Comparison of ENCODE assay signal across 33 cellular contexts in the genomic region with DNA sequence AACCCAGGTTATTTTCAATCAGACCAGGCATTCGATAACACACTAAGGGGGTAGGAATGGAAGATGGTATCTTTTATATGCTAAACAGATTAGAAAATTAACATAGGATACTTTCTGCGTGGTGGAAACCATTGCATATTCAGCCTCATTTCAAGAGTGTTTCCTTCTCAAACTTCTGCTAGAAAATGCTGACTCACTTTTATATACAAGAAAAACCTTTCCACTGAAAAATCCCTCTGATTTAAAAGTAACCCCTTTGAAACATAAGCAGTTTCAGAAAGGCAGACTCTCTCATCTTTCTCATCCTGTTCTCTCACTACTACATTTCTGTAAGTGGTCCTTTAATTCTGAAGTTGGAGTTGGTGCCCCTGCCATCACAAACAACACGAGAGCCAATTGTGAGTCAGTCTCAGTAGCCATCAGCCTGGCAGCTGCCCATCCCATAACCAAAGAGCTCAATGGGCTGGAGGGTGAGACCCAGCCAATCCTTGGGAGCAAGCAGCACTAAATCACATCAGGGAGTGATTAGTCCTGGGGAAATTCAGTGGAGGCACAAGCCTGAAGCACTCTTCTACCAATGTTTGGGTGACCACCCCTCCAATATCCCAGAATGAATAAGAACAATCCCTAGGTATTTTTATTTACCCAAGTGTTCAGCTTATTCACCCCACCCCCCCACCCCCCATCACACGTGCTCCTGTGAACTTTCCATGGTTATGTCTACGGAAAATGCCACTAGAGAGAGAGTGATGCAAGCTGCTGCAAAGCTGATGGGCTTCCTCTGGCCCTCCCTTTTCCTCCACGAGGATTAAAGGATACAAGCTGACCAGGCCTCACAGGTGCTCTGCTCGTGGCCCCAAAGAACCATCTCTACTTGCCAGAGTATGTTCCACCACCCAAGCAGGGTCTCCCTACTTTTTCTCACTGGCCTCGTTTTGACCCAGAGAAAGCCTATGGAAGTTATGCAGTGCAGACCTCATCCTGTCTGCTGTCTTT.
DNase-seq lines count a peak whose midpoint lies in the region; ATAC-seq and TF ChIP-seq lines count a peak whose summit lies in the region.
"Had no signal": no experiment of that assay in that cellular context is flagged by ENCODE, and none has a peak within 500 bp of the region (broad histone marks: within the 10 kb centered on the region; RNA-seq: fewer than 3 reads in every experiment).

No MANE protein-coding gene starts in this region.

- no peaks in the 10 kb centered on the region for H3K4me1 Mint-ChIP-seq in neural crest cell
- H3K4me1 Mint-ChIP-seq: activated naive CD8-positive, alpha-beta T cell treated with anti-CD3 and anti-CD28 coated beads for 36 hours had no signal

- H3F3A ChIP-seq in GM23248 (ENCODE audit: insufficient read depth), result no peaks in the 10 kb centered on the region

- H3K27me3 Mint-ChIP-seq in neural crest cell (ENCODE audit: low read depth), result no peaks in the 10 kb centered on the region
- H3K27me3 Mint-ChIP-seq: activated naive CD8-positive, alpha-beta T cell treated with anti-CD3 and anti-CD28 coated beads for 36 hours; naive B cell had no signal

- ATAC-seq in psoas muscle, result no peak
- no peak for ATAC-seq in HG02588 (IDR thresholded peaks at IDR 0.05; ENCODE audit: unreplicated experiment)
- ATAC-seq: GM23338 had no signal

- no peak overlapping the region for H3K4me2 ChIP-seq in GM23248 (ENCODE audit: unreplicated experiment)
- H3K4me2 ChIP-seq: GM23338 had no signal

- DNase-seq in GM23248, result peak; percentile 16
- DNase-seq in MG63, result peak; percentile 86
- DNase-seq in astrocyte of the hippocampus (ENCODE audit: low read depth, low spot score), result peak; percentile 72
- DNase-seq in neural crest cell (ENCODE audit: low read depth, low spot score), result no peak
- no peak for DNase-seq in G401 (ENCODE audit: low spot score)
- no peak for DNase-seq in psoas muscle
- DNase-seq in stimulated activated CD4-positive, alpha-beta T cell treated with anti-CD3 and anti-CD28 coated beads, Interleukin-1b, Interleukin-23, amount 100 ng/mL, for 48 hours, result no peak
- DNase-seq: activated CD4-positive, alpha-beta T cell treated with anti-CD3 and anti-CD28 coated beads for 48 hours; activated effector memory CD4-positive, alpha-beta T cell treated with Interleukin-2 at 50 U/mL for 16 hours; activated naive CD8-positive, alpha-beta T cell treated with anti-CD3 and anti-CD28 coated beads for 36 hours; activated T-cell treated with anti-CD3 and anti-CD28 coated beads, Interleukin-2, amount 50 U/mL, for 1 hour; C1 segment of cervical spinal cord; Caco-2; cortex of kidney; DMS79 treated with DMSO at 0.1 percent for 48 hours; erythroblast; GF-D8; kidney glomerular epithelial cell; naive B cell; NCI-H1436; NCI-H2081; NCI-H226; NCI-H774; occipital lobe; SJCRH30; stimulated activated naive CD4-positive, alpha-beta T cell; SW 1271; T-helper 9 cell; WERI-Rb-1 had no signal

- intact Hi-C loops in psoas muscle (cut with DNase I), result no loop called here

- TF ChIP-seq CTCF in neural crest cell (conservative IDR thresholded peaks at IDR 0.05), result no peak
- TF ChIP-seq CTCF in psoas muscle (IDR thresholded peaks at IDR 0.05), result no peak

- no peak overlapping the region for H3K4me3 Mint-ChIP-seq in neural crest cell
- H3K4me3 Mint-ChIP-seq: activated naive CD8-positive, alpha-beta T cell treated with anti-CD3 and anti-CD28 coated beads for 36 hours; GM23338; mesothelial cell of epicardium; naive B cell had no signal

- no peaks in the 10 kb centered on the region for H3K27me3 ChIP-seq in GM23248 (replicated peaks; ENCODE audit: insufficient read depth)
- H3K27me3 ChIP-seq in MG63, result no peaks in the 10 kb centered on the region
- H3K27me3 ChIP-seq in psoas muscle (ENCODE audit: insufficient read depth in 3 of 3, low read length in 2 of 3), result no peaks in the 10 kb centered on the region
- H3K27me3 ChIP-seq: ascending aorta, SJCRH30 had no signal

- H3K36me3 Mint-ChIP-seq in neural crest cell (ENCODE audit: low read depth), result peaks cover 2% of the 10 kb centered on the region

- 57% methylated on average over 8 of the region's 8 CpGs for WGBS in GM23248 (ENCODE audit: low coverage in 1 of 2, low lambda C conversion rate in 2 of 2, missing lambda C conversion rate in 2 of 2), 2 experiments
- 68 to 87% (median 69%) methylated on average over 8 of the region's 8 CpGs for WGBS in psoas muscle, 3 donors

- H2AFZ ChIP-seq in GM23248, result no peak overlapping the region
- H2AFZ ChIP-seq: GM23338 had no signal

- peak overlapping the region; percentile 64 for H3K27ac Mint-ChIP-seq in neural crest cell (ENCODE audit: unreplicated experiment)
- H3K27ac Mint-ChIP-seq: activated naive CD8-positive, alpha-beta T cell treated with anti-CD3 and anti-CD28 coated beads for 36 hours; GM23338; mesothelial cell of epicardium had no signal

- no peaks in the 10 kb centered on the region for H3K9me3 Mint-ChIP-seq in neural crest cell
- H3K9me3 Mint-ChIP-seq: activated naive CD8-positive, alpha-beta T cell treated with anti-CD3 and anti-CD28 coated beads for 36 hours had no signal

- H3K9ac ChIP-seq in GM23248, result no peak overlapping the region

- H3K79me2 ChIP-seq in GM23248 (ENCODE audit: insufficient read depth), result no peaks in the 10 kb centered on the region

- H3K4me1 ChIP-seq in GM23248 (ENCODE audit: insufficient read depth) (no peaks in the 10 kb centered on the region), psoas muscle (no peaks in the 10 kb centered on the region)
- H3K4me1 ChIP-seq: ascending aorta, Caco-2, SJCRH30 had no signal

- no peaks in the 10 kb centered on the region for H3K9me2 ChIP-seq in GM23248 (ENCODE audit: insufficient read depth)

- H4K20me1 ChIP-seq in GM23248 (ENCODE audit: insufficient read depth), result no peaks in the 10 kb centered on the region

- in situ Hi-C loops in GM23248 (cut with MboI) (no loop called here), G401 (cut with HindIII; ENCODE audit: low sequenced_read_pairs) (no loop called here)

- no peak overlapping the region for H3K4me3 ChIP-seq in GM23248
- no peak overlapping the region for H3K4me3 ChIP-seq in MG63
- no peak overlapping the region for H3K4me3 ChIP-seq in psoas muscle
- H3K4me3 ChIP-seq: ascending aorta, GM23338, SJCRH30 had no signal

- no peak overlapping the region for H3K27ac ChIP-seq in GM23248
- no peak overlapping the region for H3K27ac ChIP-seq in psoas muscle
- H3K27ac ChIP-seq: ascending aorta, SJCRH30, WERI-Rb-1 had no signal

- H3K36me3 ChIP-seq in GM23248 (ENCODE audit: low read depth), result no peaks in the 10 kb centered on the region
- H3K36me3 ChIP-seq in MG63, result no peaks in the 10 kb centered on the region
- H3K36me3 ChIP-seq in psoas muscle (ENCODE audit: insufficient read depth in 1 of 2, low read depth in 1 of 2), result no peaks in the 10 kb centered on the region
- H3K36me3 ChIP-seq: ascending aorta, SJCRH30, WERI-Rb-1 had no signal

- H3K9me3 ChIP-seq in GM23248 (ENCODE audit: low read depth) (no peaks in the 10 kb centered on the region), MG63 (no peaks in the 10 kb centered on the region), psoas muscle (no peaks in the 10 kb centered on the region)
- H3K9me3 ChIP-seq: ascending aorta, Caco-2, SJCRH30 had no signal

Comparison
In these comparisons a context has a peak if more than half of its experiments do, and no peak if none do; other contexts are left out.
1. DNase-seq: peak in GM23248 (single experiment), MG63 (single experiment) and astrocyte of the hippocampus (single experiment); none in neural crest cell (single experiment), G401 (single experiment), psoas muscle (0 of 2) and stimulated activated CD4-positive, alpha-beta T cell treated with anti-CD3 and anti-CD28 coated beads, Interleukin-1b, Interleukin-23, amount 100 ng/mL, for 48 hours (single experiment).